In the genomic region with DNA sequence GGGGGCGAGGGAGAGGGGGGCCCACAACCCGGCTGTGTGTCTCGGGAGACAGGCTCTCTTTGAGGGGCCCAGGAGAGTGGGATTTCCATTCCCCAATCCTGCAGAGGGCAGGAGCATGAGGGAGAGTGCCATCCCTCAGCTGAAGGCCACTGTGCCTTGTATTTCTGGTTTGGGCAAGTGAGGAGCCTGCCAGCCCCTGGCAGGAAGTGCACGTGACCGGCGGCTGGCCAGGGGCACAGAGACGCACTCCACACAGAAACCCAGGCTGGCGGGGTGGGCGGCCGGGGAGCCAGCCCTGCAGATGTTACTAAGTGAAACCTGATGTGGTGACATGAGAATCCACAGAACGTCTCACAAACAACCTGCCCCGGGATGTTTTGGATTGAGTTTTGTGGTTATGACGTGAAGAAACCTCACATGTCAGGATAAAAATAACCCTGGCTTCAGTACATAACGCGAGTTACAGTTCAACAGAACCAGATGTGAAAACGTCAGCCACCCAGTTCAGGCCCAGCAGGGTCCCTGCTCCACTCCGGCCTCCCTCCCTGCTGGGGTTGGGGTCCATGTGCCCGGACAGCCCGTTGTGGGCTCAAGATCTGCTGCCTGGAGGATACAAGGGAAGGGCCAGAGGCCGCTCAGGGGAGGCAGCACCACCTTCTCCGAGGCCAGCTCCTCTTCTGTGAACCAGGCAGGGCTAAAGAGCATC, we compare ENCODE assay signal across 8 cellular contexts. TPM values are rescaled to one million over a fixed set of nuclear protein-coding genes. Genes with fewer than 3 reads are reported as not detected.
A peak's percentile ranks its signal among the peaks of the same experiment; 100 is the strongest.
DNase-seq lines count a peak whose midpoint lies in the region; ATAC-seq and TF ChIP-seq lines count a peak whose summit lies in the region.
"Had no signal": no experiment of that assay in that cellular context is flagged by ENCODE, and none has a peak within 500 bp of the region (broad histone marks: within the 10 kb centered on the region; RNA-seq: fewer than 3 reads in every experiment).

No MANE protein-coding gene starts in this region.

- CTCF ChIA-PET in activated CD4-positive, alpha-beta T cell treated with anti-CD3 and anti-CD28 coated beads, Interleukin-2, amount 10 ng/mL, durations not matched to agents 7 days and 5 days (lab: Charles Lee): interaction anchor here (0.8 to 3.1 kb wide), 10 partner anchors 9 to 59 kb away, joined by 3 to 15 read pairs (median 6); no protein-coding TSS in a partner anchor

- H3K36me3 ChIP-seq in thyroid gland: no peaks in the 10 kb centered on the region

- H3K4me1 Mint-ChIP-seq in activated CD4-positive, alpha-beta T cell treated with anti-CD3 and anti-CD28 coated beads, Interleukin-2, amount 10 ng/mL, durations not matched to agents 7 days and 5 days: peaks cover 79% of the 10 kb centered on the region
- H3K4me1 Mint-ChIP-seq in naive thymus-derived CD8-positive, alpha-beta T cell: peaks cover 43 to 84% (median 67%) of the 10 kb centered on the region in 4 donors

- H3K27me3 ChIP-seq in dorsolateral prefrontal cortex: no peaks in the 10 kb centered on the region
- H3K27me3 ChIP-seq in thyroid gland: no peaks in the 10 kb centered on the region

- no peaks in the 10 kb centered on the region for H3K27me3 Mint-ChIP-seq in activated CD4-positive, alpha-beta T cell treated with anti-CD3 and anti-CD28 coated beads, Interleukin-2, amount 10 ng/mL, durations not matched to agents 7 days and 5 days
- no peaks in the 10 kb centered on the region for H3K27me3 Mint-ChIP-seq in naive thymus-derived CD8-positive, alpha-beta T cell

- no peaks in the 10 kb centered on the region for H3K9me3 ChIP-seq in thyroid gland

- intact Hi-C loops in dorsolateral prefrontal cortex (cut with DNase I) (loop anchor here (2.0 to 5.0 kb wide), 2 partner anchors 35 to 57 kb away; no protein-coding TSS in a partner anchor), thyroid gland (cut with DNase I) (no loop called here)

- H3K27ac ChIP-seq in dorsolateral prefrontal cortex (peak overlapping the region in 50 of 59 donors; percentile 1 to 84 (median 67)), thyroid gland (peak overlapping the region; percentile 22 to 65 (median 59))

- peak in 1 of 2 donors; percentile 11 for TF ChIP-seq POLR2A in thyroid gland (IDR thresholded peaks at IDR 0.05)

- H3K4me1 ChIP-seq in thyroid gland: peaks cover 0 to 59% of the 10 kb centered on the region in 2 donors

- ATAC-seq in HG03280 (IDR thresholded peaks at IDR 0.05; ENCODE audit: unreplicated experiment): peak; percentile 89
- peak; percentile 86 to 88 for ATAC-seq in naive thymus-derived CD8-positive, alpha-beta T cell

- peak overlapping the region; percentile 100 for H3K27ac Mint-ChIP-seq in activated CD4-positive, alpha-beta T cell treated with anti-CD3 and anti-CD28 coated beads, Interleukin-2, amount 10 ng/mL, durations not matched to agents 7 days and 5 days
- peak overlapping the region; percentile 96 to 100 (median 100) for H3K27ac Mint-ChIP-seq in naive thymus-derived CD8-positive, alpha-beta T cell

- DNase-seq in GM19238 (ENCODE audit: insufficient read length, low spot score): peak; percentile 75
- DNase-seq in activated CD4-positive, alpha-beta T cell treated with anti-CD3 and anti-CD28 coated beads, Interleukin-2, amount 10 ng/mL, durations not matched to agents 7 days and 5 days: peak; percentile 91
- DNase-seq in dorsolateral prefrontal cortex: peak in 1 of 10 donors; percentile 51
- DNase-seq in naive thymus-derived CD8-positive, alpha-beta T cell: peak; percentile 65 to 94 (median 87)
- no peak for DNase-seq in thyroid gland
- DNase-seq in RKO (ENCODE audit: low spot score): no peak

- H3K4me3 ChIP-seq in dorsolateral prefrontal cortex: no peak overlapping the region
- H3K4me3 ChIP-seq in thyroid gland (replicated peaks in 1 of 3): no peak overlapping the region

- H3K9me3 Mint-ChIP-seq in activated CD4-positive, alpha-beta T cell treated with anti-CD3 and anti-CD28 coated beads, Interleukin-2, amount 10 ng/mL, durations not matched to agents 7 days and 5 days: no peaks in the 10 kb centered on the region
- H3K9me3 Mint-ChIP-seq in naive thymus-derived CD8-positive, alpha-beta T cell: no peaks in the 10 kb centered on the region
- H3K9me3 Mint-ChIP-seq: neural crest cell had no signal

- POLR2A ChIA-PET in activated CD4-positive, alpha-beta T cell treated with anti-CD3 and anti-CD28 coated beads, Interleukin-2, amount 10 ng/mL, durations not matched to agents 7 days and 5 days (lab: Charles Lee): no interaction called here
- POLR2A ChIA-PET in naive thymus-derived CD8-positive, alpha-beta T cell (lab: Charles Lee): interaction anchor here (0.7 to 5.5 kb wide), 21 partner anchors 9 to 214 kb away, joined by 3 to 60 read pairs (median 4); a partner anchor contains a TSS

- 55 to 65% methylated on average over 18 of the region's 21 CpGs for WGBS in thyroid gland, 2 donors

- TF ChIP-seq CTCF in dorsolateral prefrontal cortex (IDR thresholded peaks at IDR 0.05 in 54 of 56, conservative IDR thresholded peaks at IDR 0.05 in 2 of 56; ENCODE audit: low read depth in 1 of 56, partially characterized antibody in 56 of 56): no peak
- no peak for TF ChIP-seq CTCF in thyroid gland (IDR thresholded peaks at IDR 0.05)

- peak overlapping the region; percentile 75 for H3K4me3 Mint-ChIP-seq in activated CD4-positive, alpha-beta T cell treated with anti-CD3 and anti-CD28 coated beads, Interleukin-2, amount 10 ng/mL, durations not matched to agents 7 days and 5 days
- H3K4me3 Mint-ChIP-seq in naive thymus-derived CD8-positive, alpha-beta T cell: peak overlapping the region; percentile 57 to 89 (median 84)
- H3K4me3 Mint-ChIP-seq: neural crest cell had no signal

- H3K36me3 Mint-ChIP-seq in activated CD4-positive, alpha-beta T cell treated with anti-CD3 and anti-CD28 coated beads, Interleukin-2, amount 10 ng/mL, durations not matched to agents 7 days and 5 days (ENCODE audit: low read depth): peaks cover 44% of the 10 kb centered on the region
- peaks cover 0 to 21% (median 4%) of the 10 kb centered on the region in 3 donors for H3K36me3 Mint-ChIP-seq in naive thymus-derived CD8-positive, alpha-beta T cell

RNA-seq across cellular contexts. Expression of a gene that starts 51.7 kb away (rescaled TPM):
- 1 to 10 TPM; 7.1 to 9.2 TPM for total RNA-seq in activated CD4-positive, alpha-beta T cell treated with anti-CD3 and anti-CD28 coated beads, Interleukin-2, amount 10 ng/mL, durations not matched to agents 7 days and 5 days
- total RNA-seq in dorsolateral prefrontal cortex (100 to 1,000 TPM; 135 to 968 (median 301) TPM), thyroid gland (10 to 100 TPM; 11.3 to 39.8 (median 26.7) TPM)
- 10 to 100 TPM; 23.3 to 26.8 TPM for total RNA-seq in naive thymus-derived CD8-positive, alpha-beta T cell
- polyA plus RNA-seq in naive thymus-derived CD8-positive, alpha-beta T cell: under 1 TPM in 1 of 3 donors, not detected in 2; 0.28 TPM

Comparison
In these comparisons a context has a peak if more than half of its experiments do, and no peak if none do; other contexts are left out.
1. DNase-seq: peak in GM19238 (single experiment), activated CD4-positive, alpha-beta T cell treated with anti-CD3 and anti-CD28 coated beads, Interleukin-2, amount 10 ng/mL, durations not matched to agents 7 days and 5 days (single experiment) and naive thymus-derived CD8-positive, alpha-beta T cell (10 of 10); none in thyroid gland (0 of 2) and RKO (single experiment).